In the genomic region with DNA sequence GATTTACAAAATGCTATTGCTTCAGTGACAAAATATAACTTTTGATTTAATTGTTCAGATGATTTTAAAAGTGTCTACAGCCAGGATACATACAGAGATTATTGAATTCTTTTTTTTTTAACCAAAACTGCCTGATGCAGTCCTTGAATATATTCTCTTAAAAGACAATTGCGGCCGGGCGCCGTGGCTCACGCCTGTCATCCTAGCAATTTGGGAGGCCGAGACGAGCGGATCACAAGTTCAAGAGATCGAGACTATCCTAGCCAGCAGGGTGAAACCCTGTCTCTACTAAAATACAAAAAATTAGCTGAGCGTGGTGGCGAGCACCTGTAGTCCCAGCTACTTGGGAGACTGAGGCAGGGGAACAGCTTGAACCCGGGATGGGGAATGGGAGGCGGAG, we compare ENCODE assay signal across 27 cellular contexts.
"Had no signal": no experiment of that assay in that cellular context is flagged by ENCODE, and none has a peak within 500 bp of the region (broad histone marks: within the 10 kb centered on the region; RNA-seq: fewer than 3 reads in every experiment).

No MANE protein-coding gene starts in this region.

- H3K27me3 Mint-ChIP-seq: dendritic cell treated with granulocyte-macrophage colony-stimulating factor and Interleukin-4, amounts not matched to agents 40 ng/mL and 50 ng/mL, for 4 days; effector memory CD8-positive, alpha-beta T cell had no signal

- H3K9me3 ChIP-seq: colonic mucosa, gastrocnemius medialis had no signal

- H3K4me1 ChIP-seq: colonic mucosa, esophagus muscularis mucosa, esophagus squamous epithelium, foreskin keratinocyte, gastrocnemius medialis, gastroesophageal sphincter had no signal

- H3K27ac ChIP-seq: colonic mucosa, coronary artery, dorsolateral prefrontal cortex, epithelial cell of prostate, esophagus muscularis mucosa, esophagus squamous epithelium, foreskin keratinocyte, gastrocnemius medialis, gastroesophageal sphincter had no signal

- H3K4me3 ChIP-seq: colonic mucosa, coronary artery, dorsolateral prefrontal cortex, esophagus muscularis mucosa, esophagus squamous epithelium, gastrocnemius medialis, gastroesophageal sphincter had no signal

- H3K36me3 ChIP-seq: colonic mucosa, esophagus muscularis mucosa, esophagus squamous epithelium, gastrocnemius medialis, gastroesophageal sphincter had no signal

- ATAC-seq: effector memory CD8-positive, alpha-beta T cell; esophagus mucosa; foreskin keratinocyte; gastrocnemius medialis; gastroesophageal sphincter had no signal

- H3K27me3 ChIP-seq: colonic mucosa, dorsolateral prefrontal cortex, esophagus muscularis mucosa, esophagus squamous epithelium, foreskin keratinocyte, gastrocnemius medialis, gastroesophageal sphincter had no signal

- H3K27ac Mint-ChIP-seq: dendritic cell treated with granulocyte-macrophage colony-stimulating factor and Interleukin-4, amounts not matched to agents 40 ng/mL and 50 ng/mL, for 4 days; effector memory CD8-positive, alpha-beta T cell; endodermal cell had no signal

- H3K4me3 Mint-ChIP-seq: dendritic cell treated with granulocyte-macrophage colony-stimulating factor and Interleukin-4, amounts not matched to agents 40 ng/mL and 50 ng/mL, for 4 days; effector memory CD8-positive, alpha-beta T cell; endodermal cell had no signal

- DNase-seq: colonic mucosa; cortex of kidney; dermis blood vessel endothelial cell; dorsolateral prefrontal cortex; effector CD4-positive, alpha-beta T cell; effector CD8-positive, alpha-beta T cell; effector memory CD4-positive, alpha-beta T cell; effector memory CD8-positive, alpha-beta T cell; endodermal cell; erythroblast; esophagus squamous epithelium; foreskin fibroblast; foreskin keratinocyte; foreskin melanocyte; gastrocnemius medialis; glutamatergic neuron; head of caudate nucleus had no signal

- FAIRE-seq: colon, endometrium, endothelial cell of umbilical vein, frontal cortex had no signal
